In genomic region chr1:28343405-28343804, GRCh38 we compare ENCODE assay signal across 1 cellular context.
TF ChIP-seq lines count a peak whose summit lies in the region.

No MANE protein-coding gene starts in this region.

TF ChIP-seq in HCT116, 20 proteins besides CTCF, POLR2A, EP300 and RAD21 (continued from another document):
- no peak for TF ChIP-seq REST (IDR thresholded peaks at IDR 0.05; ENCODE audit: low read depth)
- TF ChIP-seq EZH2 (IDR thresholded peaks at IDR 0.05) = no peak
- TF ChIP-seq EZH2phosphoT487 (IDR thresholded peaks at IDR 0.05; ENCODE audit: borderline replicate concordance) = no peak
- TF ChIP-seq TCF7L2 (IDR thresholded peaks at IDR 0.05; ENCODE audit: borderline replicate concordance, extremely low read depth, insufficient read depth, insufficient read length) = no peak
- TF ChIP-seq JUND (IDR thresholded peaks at IDR 0.05) = no peak
- TF ChIP-seq ZFX (IDR thresholded peaks at IDR 0.05) = no peak
- no peak for TF ChIP-seq ELF1 (IDR thresholded peaks at IDR 0.05; ENCODE audit: borderline replicate concordance, low read depth)
- TF ChIP-seq CBX3 (IDR thresholded peaks at IDR 0.05; ENCODE audit: low read depth) = no peak
- no peak for TF ChIP-seq ATF3 (IDR thresholded peaks at IDR 0.05)
- TF ChIP-seq ZBTB33 (IDR thresholded peaks at IDR 0.05; ENCODE audit: extremely low read depth, insufficient replicate concordance, low read length) = no peak
- TF ChIP-seq POLR2AphosphoS5 (IDR thresholded peaks at IDR 0.05; ENCODE audit: low read depth, low read length) = no peak
- no peak for TF ChIP-seq SRF (IDR thresholded peaks at IDR 0.05; ENCODE audit: low read depth)
- TF ChIP-seq SIN3A (IDR thresholded peaks at IDR 0.05; ENCODE audit: low read depth) = no peak
